8 cellular contexts compared by ENCODE assay signal in genomic region chr11:85663080-85663729, GRCh38. TPM values are rescaled to one million over a fixed set of nuclear protein-coding genes. Genes with fewer than 3 reads are reported as not detected.
A peak's percentile ranks its signal among the peaks of the same experiment; 100 is the strongest.
DNase-seq lines count a peak whose midpoint lies in the region; ATAC-seq, FAIRE-seq and TF ChIP-seq lines count a peak whose summit lies in the region.

No MANE protein-coding gene starts in this region.

- H3K27me3 ChIP-seq in BLaER1, result no peaks in the 10 kb centered on the region
- no peaks in the 10 kb centered on the region for H3K27me3 ChIP-seq in GM12878 (replicated peaks in 1 of 2; ENCODE audit: control insufficient read depth in 2 of 2, insufficient read depth in 2 of 2, low read length in 1 of 2)
- no peaks in the 10 kb centered on the region for H3K27me3 ChIP-seq in uterus

- CTCF ChIA-PET in GM12878 (lab: Yijun Ruan, JAX), result interaction anchor here (0.6 to 4.0 kb wide), 4 partner anchors 8 to 35 kb away, joined by 3 to 21 read pairs (median 4); partner anchors contain the start of genes CCDC89, TMEM126A and TMEM126B

- FAIRE-seq in HTR-8/SVneo (lab: Jason Lieb, UNC) (peak; percentile 23), GM12878 (lab: Jason Lieb, UNC) (no peak)

- intact Hi-C loops in GM12878 (cut with micrococcal nuclease; ENCODE audit: unreplicated experiment), result loop anchor here (10.0 kb wide), 1 partner anchor 632 kb away; no protein-coding TSS in a partner anchor
- intact Hi-C loops in uterus (cut with DNase I; ENCODE audit: low total_unique reads), result no loop called here

- ATAC-seq in GM12878 (peak; percentile 11), GM18873 (IDR thresholded peaks at IDR 0.05; ENCODE audit: low FRiP score, unreplicated experiment) (no peak)

- peaks cover 69% of the 10 kb centered on the region for H3K79me2 ChIP-seq in GM12878 (ENCODE audit: control insufficient read depth, insufficient read depth, low read length)

- peak overlapping the region; percentile 90 for H3K4me3 ChIP-seq in BLaER1
- peak overlapping the region; percentile 91 for H3K4me3 ChIP-seq in GM12878
- peak overlapping the region; percentile 81 to 87 for H3K4me3 ChIP-seq in uterus

- BruUV-seq in GM12878 (replicated peaks; lab: Mats Ljungman, UMichigan), result TSS peak; percentile 55

- under 1% methylated on average over 10 of the region's 10 CpGs for WGBS in GM12878 (ENCODE audit: insufficient coverage, insufficient replicate concordance, low lambda C conversion rate, missing lambda C conversion rate)

- DNase-seq in HTR-8/SVneo (ENCODE audit: insufficient read length, low spot score) (no peak), GM12878 (ENCODE audit: low read depth, low spot score) (no peak), lung microvascular endothelial cell (ENCODE audit: low read depth in 2 of 2) (peak; percentile 16), uterus (no peak), cerebellar nuclear complex (lab: John Stamatoyannopoulos, UW) (no peak)
- no peak for DNase-seq in stimulated activated CD4-positive, alpha-beta T cell treated with anti-CD3 and anti-CD28 coated beads, Interleukin-4, amount 100 ng/mL, for 4 hours

- in situ Hi-C loops in GM12878 (cut with MboI), result no loop called here

- peaks cover 46% of the 10 kb centered on the region for H3K4me1 ChIP-seq in BLaER1
- no peaks in the 10 kb centered on the region for H3K4me1 ChIP-seq in GM12878 (ENCODE audit: control insufficient read depth, insufficient read depth, low read length)
- peaks cover 0 to 9% of the 10 kb centered on the region in 2 donors for H3K4me1 ChIP-seq in uterus

- TF ChIP-seq POLR2A in GM12878 (IDR thresholded peaks at IDR 0.05; ENCODE audit: low read depth, low read length), result no peak
- no peak for TF ChIP-seq POLR2A in uterus (IDR thresholded peaks at IDR 0.05)

- H3K36me3 ChIP-seq in BLaER1 (peaks cover 27% of the 10 kb centered on the region), GM12878 (ENCODE audit: control insufficient read depth in 2 of 2, insufficient read depth in 2 of 2, low read length in 1 of 2) (peaks cover 0 to 16% of the 10 kb centered on the region in 2 experiments; a peak in 2 of 4 replicates), uterus (no peaks in the 10 kb centered on the region)

- TF ChIP-seq CTCF in GM12878 (IDR thresholded peaks at IDR 0.05 in 2 of 3, conservative IDR thresholded peaks at IDR 0.05 in 1 of 3; ENCODE audit: control insufficient read depth in 2 of 3, extremely low read depth in 1 of 3, insufficient read depth in 1 of 3, low read depth in 3 of 3, low read length in 3 of 3) (no peak), uterus (IDR thresholded peaks at IDR 0.05) (no peak)

- H3K9ac ChIP-seq in BLaER1 (peak overlapping the region; percentile 98), GM12878 (ENCODE audit: control insufficient read depth, insufficient read depth, low read length) (peak overlapping the region; percentile 95)

- H3K9me3 ChIP-seq in BLaER1 (no peaks in the 10 kb centered on the region), GM12878 (replicated peaks; ENCODE audit: control insufficient read depth, insufficient read depth, low read length) (no peaks in the 10 kb centered on the region), uterus (no peaks in the 10 kb centered on the region)

- no peak for TF ChIP-seq EP300 in GM12878 (IDR thresholded peaks at IDR 0.05; ENCODE audit: borderline replicate concordance in 1 of 2, control insufficient read depth in 1 of 2, low read depth in 2 of 2, low read length in 2 of 2)

- TF ChIP-seq RAD21 in GM12878 (IDR thresholded peaks at IDR 0.05; ENCODE audit: insufficient read depth, low read depth, low read length), result no peak

- H3K27ac ChIP-seq in BLaER1, result peak overlapping the region; percentile 99
- peak overlapping the region; percentile 87 for H3K27ac ChIP-seq in GM12878 (ENCODE audit: control insufficient read depth, insufficient read depth)
- H3K27ac ChIP-seq in uterus, result peak overlapping the region; percentile 95 to 98

- H4K20me1 ChIP-seq in BLaER1 (peaks cover 65% of the 10 kb centered on the region), GM12878 (ENCODE audit: control insufficient read depth, insufficient read depth) (peaks cover 10% of the 10 kb centered on the region; the same call in 1 of the 2 replicates)

- H3K4me2 ChIP-seq in BLaER1 (peak overlapping the region; percentile 95), GM12878 (ENCODE audit: control insufficient read depth, insufficient read depth) (peak overlapping the region; percentile 91)

- RAD21 ChIA-PET in GM12878 (lab: Charles Lee; ENCODE audit: unreplicated experiment), result interaction anchor here (2.9 kb wide), 1 partner anchor 35 kb away, joined by 10 read pairs; the partner anchor contains the start of genes DLG2 and TMEM126B

- POLR2A ChIA-PET in GM12878 (lab: Charles Lee), result interaction anchor here (0.6 to 6.7 kb wide), 4 partner anchors 9 to 37 kb away, joined by 5 to 43 read pairs (median 8); partner anchors contain the start of genes DLG2, TMEM126A and TMEM126B

- SMC1A ChIA-PET in GM12878 (lab: Charles Lee; ENCODE audit: uncharacterized antibody, unreplicated experiment), result interaction anchor here (0.6 to 8.2 kb wide), 5 partner anchors 10 to 37 kb away, joined by 3 to 66 read pairs (median 3); partner anchors contain the start of gene TMEM126A

- H2AFZ ChIP-seq in GM12878 (ENCODE audit: control insufficient read depth, low read depth, low read length), result no peak overlapping the region

RNA-seq across cellular contexts. Expression of gene CREBZF, which starts 1.7 kb away (rescaled TPM):
- total RNA-seq in GM12878 (2013; cell fraction: nucleolus; rRNA removed), result 186 and 190 TPM in 2 replicates
- total RNA-seq in GM12878 (2014; rRNA removed) (46.5 and 49.2 TPM in 2 replicates), GM12878 (2014; rRNA removed; fragmentation: Illumina TruSeq; extraction: Trizol) (33.0 TPM in 2 replicates), GM12878 (2021) (39.0 and 40.8 TPM in 2 replicates), lung microvascular endothelial cell (16.3 and 22.4 TPM in 2 replicates), uterus (100 to 1,000 TPM in 2 of 4 donors, 10 to 100 TPM in 2; 77.7 to 133 (median 99.9) TPM)
- polyA plus RNA-seq in GM12878 (2011; ENCODE audit: low read depth), result 12.4 TPM
- polyA plus RNA-seq in GM12878 (2011; rRNA removed) (46.9 and 69.7 TPM in 2 replicates), GM12878 (2014; fragmentation: Illumina TruSeq; extraction: Trizol) (35.1 and 38.3 TPM in 2 replicates), GM12878 (2014; fragmentation: Nextera tagmentation; extraction: Ambion mirVana) (10 to 100 TPM; 11.1 TPM), GM12878 (2014; rRNA removed) (45.9 and 51.2 TPM in 2 replicates), GM12878 (2016; fragmentation: Nextera tagmentation; extraction: Ambion mirVana) (10 to 100 TPM; 25.9 to 27.6 TPM)
- polyA plus RNA-seq in GM12878 (2011; cell fraction: cytosol; rRNA removed), result 22.1 and 33.5 TPM in 2 replicates
- 95.6 and 115 TPM in 2 replicates for polyA plus RNA-seq in GM12878 (2011; cell fraction: nucleus; rRNA removed)
- polyA plus RNA-seq in GM12878 (2012), result 26.2 and 34.2 TPM in 2 replicates
- 36.6 and 45.9 TPM in 2 replicates for polyA minus RNA-seq in GM12878 (2011; rRNA and poly(A)+ RNA removed)
- 14.9 and 16.4 TPM in 2 replicates for polyA minus RNA-seq in GM12878 (2011; cell fraction: cytosol; rRNA and poly(A)+ RNA removed)
- 67.3 and 84.7 TPM in 2 replicates for polyA minus RNA-seq in GM12878 (2011; cell fraction: nucleus; rRNA and poly(A)+ RNA removed)

RNA-seq across cellular contexts. Expression of gene TMEM126A, which starts 15.4 kb away (rescaled TPM):
- total RNA-seq in GM12878 (2013; cell fraction: nucleolus; rRNA removed), result 4.3 and 5.6 TPM in 2 replicates
- total RNA-seq in GM12878 (2014; rRNA removed) (38.6 and 49.6 TPM in 2 replicates), GM12878 (2014; rRNA removed; fragmentation: Illumina TruSeq; extraction: Trizol) (56.7 and 57.9 TPM in 2 replicates), GM12878 (2021) (40.3 and 41.5 TPM in 2 replicates), lung microvascular endothelial cell (32.9 and 34.9 TPM in 2 replicates), uterus (10 to 100 TPM in 3 of 4 donors, 1 to 10 TPM in 1; 7.9 to 16.3 (median 12.5) TPM)
- polyA plus RNA-seq in GM12878 (2011; ENCODE audit: low read depth), result 84.0 TPM
- polyA plus RNA-seq in GM12878 (2011; rRNA removed) (85.0 and 104 TPM in 2 replicates), GM12878 (2014; fragmentation: Illumina TruSeq; extraction: Trizol) (58.4 and 59.8 TPM in 2 replicates), GM12878 (2014; fragmentation: Nextera tagmentation; extraction: Ambion mirVana) (100 to 1,000 TPM; 184 to 208 TPM), GM12878 (2014; rRNA removed) (41.0 and 53.3 TPM in 2 replicates), GM12878 (2016; fragmentation: Nextera tagmentation; extraction: Ambion mirVana) (100 to 1,000 TPM in 1 of 2 experiments, 10 to 100 TPM in 1; 92.2 to 103 TPM)
- polyA plus RNA-seq in GM12878 (2011; cell fraction: cytosol; rRNA removed), result 32.6 and 37.5 TPM in 2 replicates
- polyA plus RNA-seq in GM12878 (2011; cell fraction: nucleus; rRNA removed), result 14.0 and 21.6 TPM in 2 replicates
- 56.1 and 67.0 TPM in 2 replicates for polyA plus RNA-seq in GM12878 (2012)
- polyA minus RNA-seq in GM12878 (2011; rRNA and poly(A)+ RNA removed), result 21.0 and 40.9 TPM in 2 replicates
- 5.1 and 7.0 TPM in 2 replicates for polyA minus RNA-seq in GM12878 (2011; cell fraction: cytosol; rRNA and poly(A)+ RNA removed)
- polyA minus RNA-seq in GM12878 (2011; cell fraction: nucleus; rRNA and poly(A)+ RNA removed), result 6.0 and 7.0 TPM in 2 replicates

RNA-seq across cellular contexts. Expression of gene CCDC89, which starts 22.8 kb away (rescaled TPM):
- 0.27 TPM in 1 of 2 replicates, not detected in the other for total RNA-seq in GM12878 (2013; cell fraction: nucleolus; rRNA removed)
- total RNA-seq in GM12878 (2014; rRNA removed) (not detected in 2 replicates), GM12878 (2014; rRNA removed; fragmentation: Illumina TruSeq; extraction: Trizol) (not detected in 2 replicates), GM12878 (2021) (not detected in 2 replicates), lung microvascular endothelial cell (under 0.01 TPM in 1 of 2 replicates, not detected in the other), uterus (10 to 100 TPM in 1 of 4 donors, 1 to 10 TPM in 1, under 1 TPM in 1, not detected in 1; 0.77 to 14.0 (median 4.4) TPM)
- not detected for polyA plus RNA-seq in GM12878 (2011; ENCODE audit: low read depth)
- polyA plus RNA-seq in GM12878 (2011; rRNA removed) (0.07 TPM in 1 of 2 replicates, not detected in the other), GM12878 (2014; fragmentation: Illumina TruSeq; extraction: Trizol) (not detected in 2 replicates), GM12878 (2014; fragmentation: Nextera tagmentation; extraction: Ambion mirVana) (under 1 TPM in 1 of 2 experiments, not detected in 1; 0.11 TPM), GM12878 (2014; rRNA removed) (not detected in 2 replicates), GM12878 (2016; fragmentation: Nextera tagmentation; extraction: Ambion mirVana) (under 1 TPM in 1 of 2 experiments, not detected in 1; 0.15 TPM)
- not detected in 2 replicates for polyA plus RNA-seq in GM12878 (2011; cell fraction: cytosol; rRNA removed)
- 0.09 and 0.30 TPM in 2 replicates for polyA plus RNA-seq in GM12878 (2011; cell fraction: nucleus; rRNA removed)
- polyA plus RNA-seq in GM12878 (2012), result not detected in 2 replicates
- polyA minus RNA-seq in GM12878 (2011; rRNA and poly(A)+ RNA removed), result not detected in 2 replicates
- polyA minus RNA-seq in GM12878 (2011; cell fraction: cytosol; rRNA and poly(A)+ RNA removed), result not detected in 2 replicates
- polyA minus RNA-seq in GM12878 (2011; cell fraction: nucleus; rRNA and poly(A)+ RNA removed), result 0.29 and 0.36 TPM in 2 replicates

RNA-seq across cellular contexts. Expression of gene TMEM126B, which starts 34.8 kb away (rescaled TPM):
- 28.0 and 28.8 TPM in 2 replicates for total RNA-seq in GM12878 (2013; cell fraction: nucleolus; rRNA removed)
- total RNA-seq in GM12878 (2014; rRNA removed), result 48.3 and 55.0 TPM in 2 replicates
- 56.1 and 61.1 TPM in 2 replicates for total RNA-seq in GM12878 (2014; rRNA removed; fragmentation: Illumina TruSeq; extraction: Trizol)
- total RNA-seq in GM12878 (2021), result 36.5 and 36.9 TPM in 2 replicates
- 31.0 TPM for polyA plus RNA-seq in GM12878 (2011; ENCODE audit: low read depth)
- 80.1 and 124 TPM in 2 replicates for polyA plus RNA-seq in GM12878 (2011; rRNA removed)
- polyA plus RNA-seq in GM12878 (2011; cell fraction: cytosol; rRNA removed), result 27.2 and 60.1 TPM in 2 replicates
- 30.1 and 35.9 TPM in 2 replicates for polyA plus RNA-seq in GM12878 (2011; cell fraction: nucleus; rRNA removed)
- polyA plus RNA-seq in GM12878 (2012), result 26.9 and 34.2 TPM in 2 replicates
- 66.6 and 109 TPM in 2 replicates for polyA plus RNA-seq in GM12878 (2014; fragmentation: Illumina TruSeq; extraction: Trizol)
- polyA plus RNA-seq in GM12878 (2014; fragmentation: Nextera tagmentation; extraction: Ambion mirVana), result 100 to 1,000 TPM in 1 of 2 experiments, 10 to 100 TPM in 1; 83.8 to 117 TPM
- 47.0 and 65.5 TPM in 2 replicates for polyA plus RNA-seq in GM12878 (2014; rRNA removed)
- 10 to 100 TPM; 74.0 to 77.1 TPM for polyA plus RNA-seq in GM12878 (2016; fragmentation: Nextera tagmentation; extraction: Ambion mirVana)
- polyA minus RNA-seq in GM12878 (2011; rRNA and poly(A)+ RNA removed), result 16.3 and 21.7 TPM in 2 replicates
- 3.6 and 6.3 TPM in 2 replicates for polyA minus RNA-seq in GM12878 (2011; cell fraction: cytosol; rRNA and poly(A)+ RNA removed)
- polyA minus RNA-seq in GM12878 (2011; cell fraction: nucleus; rRNA and poly(A)+ RNA removed), result 5.8 and 9.3 TPM in 2 replicates
- 35.5 and 43.8 TPM in 2 replicates for total RNA-seq in lung microvascular endothelial cell
- total RNA-seq in uterus, result 100 to 1,000 TPM in 1 of 4 donors, 10 to 100 TPM in 3; 36.5 to 119 (median 57.9) TPM

RNA-seq across cellular contexts. Expression of gene DLG2, which starts 36.1 kb away (rescaled TPM):
- 20.1 and 20.4 TPM in 2 replicates for total RNA-seq in GM12878 (2013; cell fraction: nucleolus; rRNA removed)
- total RNA-seq in GM12878 (2014; rRNA removed) (0.51 and 0.54 TPM in 2 replicates), GM12878 (2014; rRNA removed; fragmentation: Illumina TruSeq; extraction: Trizol) (0.88 and 0.98 TPM in 2 replicates), GM12878 (2021) (0.38 and 1.0 TPM in 2 replicates), lung microvascular endothelial cell (0.40 and 0.44 TPM in 2 replicates), uterus (10 to 100 TPM in 3 of 4 donors, 1 to 10 TPM in 1; 2.9 to 30.2 (median 22.6) TPM)
- polyA plus RNA-seq in GM12878 (2011; ENCODE audit: low read depth), result 0.71 TPM
- polyA plus RNA-seq in GM12878 (2011; rRNA removed) (0.98 and 1.6 TPM in 2 replicates), GM12878 (2014; fragmentation: Illumina TruSeq; extraction: Trizol) (0.37 and 0.49 TPM in 2 replicates), GM12878 (2014; fragmentation: Nextera tagmentation; extraction: Ambion mirVana) (under 1 TPM; 0.09 to 0.29 TPM), GM12878 (2014; rRNA removed) (0.23 and 0.33 TPM in 2 replicates), GM12878 (2016; fragmentation: Nextera tagmentation; extraction: Ambion mirVana) (under 1 TPM; 0.09 to 0.21 TPM)
- polyA plus RNA-seq in GM12878 (2011; cell fraction: cytosol; rRNA removed), result 0.42 and 0.58 TPM in 2 replicates
- 1.6 and 2.0 TPM in 2 replicates for polyA plus RNA-seq in GM12878 (2011; cell fraction: nucleus; rRNA removed)
- 0.84 and 1.3 TPM in 2 replicates for polyA plus RNA-seq in GM12878 (2012)
- 2.7 and 3.1 TPM in 2 replicates for polyA minus RNA-seq in GM12878 (2011; rRNA and poly(A)+ RNA removed)
- 1.6 TPM in 1 of 2 replicates, not detected in the other for polyA minus RNA-seq in GM12878 (2011; cell fraction: cytosol; rRNA and poly(A)+ RNA removed)
- 4.5 and 6.1 TPM in 2 replicates for polyA minus RNA-seq in GM12878 (2011; cell fraction: nucleus; rRNA and poly(A)+ RNA removed)

Comparison
In these comparisons a context has a peak if more than half of its experiments do, and no peak if none do; other contexts are left out.
1. DNase-seq: peak in lung microvascular endothelial cell (2 of 2); none in HTR-8/SVneo (single experiment), GM12878 (single experiment), uterus (0 of 2), cerebellar nuclear complex (0 of 2) and stimulated activated CD4-positive, alpha-beta T cell treated with anti-CD3 and anti-CD28 coated beads, Interleukin-4, amount 100 ng/mL, for 4 hours (0 of 2).
2. Peak in every context shown above with its lines, with median percentiles within 50 percentile points of each other: H3K27ac ChIP-seq and H3K4me3 ChIP-seq.